Comparison of ENCODE assay signal across 17 cellular contexts in the genomic region with DNA sequence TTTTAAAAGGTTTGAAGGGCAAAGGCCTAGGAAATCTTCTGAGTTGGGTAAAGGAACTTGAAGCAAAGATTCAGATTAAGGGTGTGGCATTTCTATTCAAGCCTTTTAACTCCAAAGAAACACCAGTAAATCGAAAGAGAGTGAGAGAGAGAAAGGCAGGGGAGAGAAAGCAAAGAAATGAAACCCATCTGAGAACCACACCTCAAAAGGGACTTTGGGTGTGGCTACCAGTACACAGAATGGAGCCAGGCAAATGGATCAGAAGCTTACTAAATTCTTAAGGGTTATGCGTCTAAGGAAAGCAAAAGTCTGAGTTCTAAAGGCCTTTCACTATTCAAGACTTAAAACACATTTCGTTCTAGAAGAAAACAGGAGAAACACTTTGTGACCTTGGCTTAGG.
DNase-seq lines count a peak whose midpoint lies in the region; ATAC-seq and TF ChIP-seq lines count a peak whose summit lies in the region.
"Had no signal": no experiment of that assay in that cellular context is flagged by ENCODE, and none has a peak within 500 bp of the region (broad histone marks: within the 10 kb centered on the region; RNA-seq: fewer than 3 reads in every experiment).

No MANE protein-coding gene starts in this region.

- H3K9me3 Mint-ChIP-seq in activated naive CD4-positive, alpha-beta T cell treated with anti-CD3 and anti-CD28 coated beads for 36 hours, result no peaks in the 10 kb centered on the region
- peaks cover 4% of the 10 kb centered on the region for H3K9me3 Mint-ChIP-seq in activated CD4-positive, alpha-beta memory T cell treated with anti-CD3 and anti-CD28 coated beads, Interleukin-2, amount 10 ng/mL, durations not matched to agents 7 days and 5 days

- no peak for DNase-seq in activated naive CD4-positive, alpha-beta T cell treated with anti-CD3 and anti-CD28 coated beads for 36 hours
- DNase-seq in activated naive CD4-positive, alpha-beta T cell (lab: John Stamatoyannopoulos, UW), result no peak
- DNase-seq in activated CD4-positive, alpha-beta memory T cell treated with anti-CD3 and anti-CD28 coated beads, Interleukin-2, amount 10 ng/mL, durations not matched to agents 7 days and 5 days, result no peak
- DNase-seq in esophagus muscularis mucosa (ENCODE audit: extremely low spot score) (peak; percentile 34), HCEC 1CT (no peak), AG20443 (ENCODE audit: low spot score) (no peak)
- DNase-seq: COR-L47; KG1; NCI-H1048; NCI-H146; NCI-H2227 treated with DMSO at 0.1 percent for 48 hours; NCI-H526; NK-92 treated with Interleukin-12 subunit alpha and Interleukin-12 subunit beta, amount 100 ng/mL, for 24 hours; OCI-M1; RPMI8226 had no signal

- H3K27me3 ChIP-seq in esophagus muscularis mucosa, result no peaks in the 10 kb centered on the region

- peaks cover 26% of the 10 kb centered on the region for H3K4me1 Mint-ChIP-seq in activated naive CD4-positive, alpha-beta T cell treated with anti-CD3 and anti-CD28 coated beads for 36 hours (ENCODE audit: low read depth)
- peaks cover 30% of the 10 kb centered on the region for H3K4me1 Mint-ChIP-seq in activated CD4-positive, alpha-beta memory T cell treated with anti-CD3 and anti-CD28 coated beads, Interleukin-2, amount 10 ng/mL, durations not matched to agents 7 days and 5 days

- no peaks in the 10 kb centered on the region for H3K4me1 ChIP-seq in HEK293 (ENCODE audit: control insufficient read depth, insufficient read depth, low read length)
- H3K4me1 ChIP-seq in esophagus muscularis mucosa, result no peaks in the 10 kb centered on the region

- peak overlapping the region; percentile 80 for H3K27ac Mint-ChIP-seq in activated naive CD4-positive, alpha-beta T cell treated with anti-CD3 and anti-CD28 coated beads for 36 hours
- peak overlapping the region; percentile 91 for H3K27ac Mint-ChIP-seq in activated CD4-positive, alpha-beta memory T cell treated with anti-CD3 and anti-CD28 coated beads, Interleukin-2, amount 10 ng/mL, durations not matched to agents 7 days and 5 days

- H3K36me3 ChIP-seq in HEK293 (ENCODE audit: control insufficient read depth in 2 of 2, insufficient read depth in 1 of 2, low read length in 2 of 2) (no peaks in the 10 kb centered on the region), esophagus muscularis mucosa (no peaks in the 10 kb centered on the region)

- ATAC-seq in GM21825 (IDR thresholded peaks at IDR 0.05; ENCODE audit: unreplicated experiment), result no peak

- H3K4me3 ChIP-seq in HEK293 (ENCODE audit: low read depth, low read length), result no peak overlapping the region
- H3K4me3 ChIP-seq in esophagus muscularis mucosa, result no peak overlapping the region

- no peak for TF ChIP-seq EP300 in esophagus muscularis mucosa (IDR thresholded peaks at IDR 0.05)

- 82% methylated on average over 3 of the region's 3 CpGs for WGBS in esophagus muscularis mucosa

- no peak for TF ChIP-seq POLR2A in esophagus muscularis mucosa (IDR thresholded peaks at IDR 0.05; ENCODE audit: low read depth)

- peak overlapping the region; percentile 34 for H3K4me3 Mint-ChIP-seq in activated naive CD4-positive, alpha-beta T cell treated with anti-CD3 and anti-CD28 coated beads for 36 hours
- H3K4me3 Mint-ChIP-seq in activated CD4-positive, alpha-beta memory T cell treated with anti-CD3 and anti-CD28 coated beads, Interleukin-2, amount 10 ng/mL, durations not matched to agents 7 days and 5 days, result peak overlapping the region; percentile 6

- H3K9me3 ChIP-seq in HEK293 (ENCODE audit: control insufficient read depth, insufficient read depth, low read depth, low read length) (no peaks in the 10 kb centered on the region), esophagus muscularis mucosa (no peaks in the 10 kb centered on the region)

- intact Hi-C loops in activated naive CD4-positive, alpha-beta T cell treated with anti-CD3 and anti-CD28 coated beads for 36 hours (cut with micrococcal nuclease), result no loop called here
- intact Hi-C loops in esophagus muscularis mucosa (cut with DNase I), result no loop called here

- H3K27ac ChIP-seq in HEK293 (ENCODE audit: extremely low read depth, low read depth, low read length) (no peak overlapping the region), esophagus muscularis mucosa (replicated peaks in 1 of 4) (no peak overlapping the region)

- H3K36me3 Mint-ChIP-seq in activated naive CD4-positive, alpha-beta T cell treated with anti-CD3 and anti-CD28 coated beads for 36 hours (ENCODE audit: low read depth), result no peaks in the 10 kb centered on the region
- peaks cover 26% of the 10 kb centered on the region for H3K36me3 Mint-ChIP-seq in activated CD4-positive, alpha-beta memory T cell treated with anti-CD3 and anti-CD28 coated beads, Interleukin-2, amount 10 ng/mL, durations not matched to agents 7 days and 5 days (ENCODE audit: low read depth)

- CTCF ChIA-PET in activated naive CD4-positive, alpha-beta T cell treated with anti-CD3 and anti-CD28 coated beads for 36 hours (lab: Charles Lee), result interaction anchor here (0.6 to 1.3 kb wide), 2 partner anchors 10 to 1775 kb away, joined by 4 read pairs; no protein-coding TSS in a partner anchor
- CTCF ChIA-PET in HEK293 (lab: Yijun Ruan, JAX), result no interaction called here
- CTCF ChIA-PET in activated CD4-positive, alpha-beta memory T cell treated with anti-CD3 and anti-CD28 coated beads, Interleukin-2, amount 10 ng/mL, durations not matched to agents 7 days and 5 days (lab: Charles Lee), result interaction anchor here (1.0 to 2.7 kb wide), 3 partner anchors 10 to 194 kb away, joined by 3 to 14 read pairs (median 3); no protein-coding TSS in a partner anchor

- no peaks in the 10 kb centered on the region for H3K27me3 Mint-ChIP-seq in activated naive CD4-positive, alpha-beta T cell treated with anti-CD3 and anti-CD28 coated beads for 36 hours (ENCODE audit: low read depth)
- no peaks in the 10 kb centered on the region for H3K27me3 Mint-ChIP-seq in activated CD4-positive, alpha-beta memory T cell treated with anti-CD3 and anti-CD28 coated beads, Interleukin-2, amount 10 ng/mL, durations not matched to agents 7 days and 5 days

- TF ChIP-seq CTCF in HEK293 (tag by site-specific recombination; IDR thresholded peaks at IDR 0.05) (no peak), esophagus muscularis mucosa (IDR thresholded peaks at IDR 0.05) (no peak)

- POLR2A ChIA-PET in HEK293 (lab: Yijun Ruan, JAX), result no interaction called here
- POLR2A ChIA-PET in activated CD4-positive, alpha-beta memory T cell treated with anti-CD3 and anti-CD28 coated beads, Interleukin-2, amount 10 ng/mL, durations not matched to agents 7 days and 5 days (lab: Charles Lee), result interaction anchor here (1.2 to 5.6 kb wide), 6 partner anchors 9 to 277 kb away, joined by 3 to 47 read pairs (median 4); a partner anchor contains a TSS

TF ChIP-seq in HEK293, 187 proteins besides CTCF, POLR2A, EP300 and RAD21:
- TF ChIP-seq PRDM1 (tag by site-specific recombination; IDR thresholded peaks at IDR 0.05) (peak; percentile 45; the same call in 1 of the 2 replicates), HOXD13 (CRISPR knock-in tag; IDR thresholded peaks at IDR 0.05; ENCODE audit: borderline replicate concordance) (no peak)
- TF ChIP-seq, protein P1, sequence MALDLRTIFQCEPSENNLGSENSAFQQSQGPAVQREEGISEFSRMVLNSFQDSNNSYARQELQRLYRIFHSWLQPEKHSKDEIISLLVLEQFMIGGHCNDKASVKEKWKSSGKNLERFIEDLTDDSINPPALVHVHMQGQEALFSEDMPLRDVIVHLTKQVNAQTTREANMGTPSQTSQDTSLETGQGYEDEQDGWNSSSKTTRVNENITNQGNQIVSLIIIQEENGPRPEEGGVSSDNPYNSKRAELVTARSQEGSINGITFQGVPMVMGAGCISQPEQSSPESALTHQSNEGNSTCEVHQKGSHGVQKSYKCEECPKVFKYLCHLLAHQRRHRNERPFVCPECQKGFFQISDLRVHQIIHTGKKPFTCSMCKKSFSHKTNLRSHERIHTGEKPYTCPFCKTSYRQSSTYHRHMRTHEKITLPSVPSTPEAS (tag by site-specific recombination; IDR thresholded peaks at IDR 0.05), result no peak
- TF ChIP-seq, protein P2, sequence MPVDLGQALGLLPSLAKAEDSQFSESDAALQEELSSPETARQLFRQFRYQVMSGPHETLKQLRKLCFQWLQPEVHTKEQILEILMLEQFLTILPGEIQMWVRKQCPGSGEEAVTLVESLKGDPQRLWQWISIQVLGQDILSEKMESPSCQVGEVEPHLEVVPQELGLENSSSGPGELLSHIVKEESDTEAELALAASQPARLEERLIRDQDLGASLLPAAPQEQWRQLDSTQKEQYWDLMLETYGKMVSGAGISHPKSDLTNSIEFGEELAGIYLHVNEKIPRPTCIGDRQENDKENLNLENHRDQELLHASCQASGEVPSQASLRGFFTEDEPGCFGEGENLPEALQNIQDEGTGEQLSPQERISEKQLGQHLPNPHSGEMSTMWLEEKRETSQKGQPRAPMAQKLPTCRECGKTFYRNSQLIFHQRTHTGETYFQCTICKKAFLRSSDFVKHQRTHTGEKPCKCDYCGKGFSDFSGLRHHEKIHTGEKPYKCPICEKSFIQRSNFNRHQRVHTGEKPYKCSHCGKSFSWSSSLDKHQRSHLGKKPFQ (tag by site-specific recombination; IDR thresholded peaks at IDR 0.05), result no peak
